In genomic region chr6:35718354-35718695, GRCh38 we compare ENCODE assay signal across 12 cellular contexts. TPM values are rescaled to one million over a fixed set of nuclear protein-coding genes. Genes with fewer than 3 reads are reported as not detected.
A peak's percentile ranks its signal among the peaks of the same experiment; 100 is the strongest.
DNase-seq lines count a peak whose midpoint lies in the region; ATAC-seq and TF ChIP-seq lines count a peak whose summit lies in the region.
"Had no signal": no experiment of that assay in that cellular context is flagged by ENCODE, and none has a peak within 500 bp of the region (broad histone marks: within the 10 kb centered on the region; RNA-seq: fewer than 3 reads in every experiment).

No MANE protein-coding gene starts in this region.

- peak overlapping the region; percentile 90 for H3K4me2 ChIP-seq in BLaER1

- no peaks in the 10 kb centered on the region for H3K9me3 ChIP-seq in BLaER1
- no peaks in the 10 kb centered on the region for H3K9me3 ChIP-seq in ascending aorta

- no peaks in the 10 kb centered on the region for H3K36me3 Mint-ChIP-seq in nephron (ENCODE audit: low read depth)

- peak overlapping the region; percentile 76 for H3K9ac ChIP-seq in BLaER1

- H3K27ac ChIP-seq in BLaER1 (peak overlapping the region; percentile 91), ascending aorta (peak overlapping the region; percentile 70 to 78)

- DNase-seq in H7 (peak; percentile 75), ascending aorta (ENCODE audit: low spot score in 2 of 2) (no peak), DMS79 (lab: John Stamatoyannopoulos, UW) (no peak), Kasumi-1 (lab: John Stamatoyannopoulos, UW) (no peak)
- no peak for DNase-seq in stimulated activated CD4-positive, alpha-beta T cell treated with anti-CD3 and anti-CD28 coated beads, Interleukin-4, amount 100 ng/mL, for 4 hours
- DNase-seq: amniotic stem cell, MM.1S, trophoblast cell had no signal

- H3K27ac Mint-ChIP-seq in nephron = peak overlapping the region; percentile 95 to 98 (median 97)

- H3K27me3 ChIP-seq in BLaER1 (no peaks in the 10 kb centered on the region), H7 (ENCODE audit: control insufficient read depth, insufficient read depth, low read length) (no peaks in the 10 kb centered on the region), ascending aorta (no peaks in the 10 kb centered on the region)

- H4K20me1 ChIP-seq in BLaER1 = no peaks in the 10 kb centered on the region

- TF ChIP-seq CTCF in ascending aorta (IDR thresholded peaks at IDR 0.05) (no peak), nephron (IDR thresholded peaks at IDR 0.05; ENCODE audit: unreplicated experiment in 3 of 3) (no peak)

- H3K36me3 ChIP-seq in BLaER1 = no peaks in the 10 kb centered on the region
- H3K36me3 ChIP-seq in H7 (replicated peaks; ENCODE audit: control insufficient read depth, insufficient read depth, low read length) = no peaks in the 10 kb centered on the region
- H3K36me3 ChIP-seq in ascending aorta = no peaks in the 10 kb centered on the region

- peak overlapping the region; percentile 23; the same call in 1 of the 2 replicates for H3K4me3 ChIP-seq in BLaER1
- no peak overlapping the region for H3K4me3 ChIP-seq in H7 (ENCODE audit: insufficient read depth, low read depth, low read length)
- no peak overlapping the region for H3K4me3 ChIP-seq in ascending aorta

- H3K4me1 Mint-ChIP-seq in nephron = peaks cover 48% of the 10 kb centered on the region

- H3K4me1 ChIP-seq in BLaER1 (peaks cover 84% of the 10 kb centered on the region), ascending aorta (peaks cover 12 to 13% of the 10 kb centered on the region in 2 donors)

- H3K27me3 Mint-ChIP-seq in nephron (ENCODE audit: low read depth) = peaks cover 6% of the 10 kb centered on the region

- no peak for ATAC-seq in HG02623 (IDR thresholded peaks at IDR 0.05; ENCODE audit: unreplicated experiment)

- intact Hi-C loops in ascending aorta (cut with DNase I) = no loop called here

- peak overlapping the region in 2 of 3 experiments; percentile 72 to 73 for H3K4me3 Mint-ChIP-seq in nephron

- no peaks in the 10 kb centered on the region for H3K9me3 Mint-ChIP-seq in nephron

RNA-seq across cellular contexts. Expression of gene ARMC12, which starts 18.5 kb away (rescaled TPM):
- 0.94 and 3.0 TPM in 2 replicates for total RNA-seq in H7 (2014; rRNA removed; shearing (Covaris generic))
- total RNA-seq in ascending aorta = not detected

RNA-seq across cellular contexts. Expression of gene FKBP5, which starts 29.6 kb away (rescaled TPM):
- 13.2 and 15.0 TPM in 2 replicates for total RNA-seq in H7 (2014; rRNA removed; shearing (Covaris generic))
- 112 TPM for total RNA-seq in ascending aorta

RNA-seq across cellular contexts. Expression of gene CLPSL2, which starts 58.1 kb away (rescaled TPM):
- total RNA-seq in H7 (2014; rRNA removed; shearing (Covaris generic)) = 4.2 and 10.8 TPM in 2 replicates
- not detected for total RNA-seq in ascending aorta
- total RNA-seq: epithelial cell of proximal tubule had no signal
